ENCODE assay signal across 15 cellular contexts in the genomic region with DNA sequence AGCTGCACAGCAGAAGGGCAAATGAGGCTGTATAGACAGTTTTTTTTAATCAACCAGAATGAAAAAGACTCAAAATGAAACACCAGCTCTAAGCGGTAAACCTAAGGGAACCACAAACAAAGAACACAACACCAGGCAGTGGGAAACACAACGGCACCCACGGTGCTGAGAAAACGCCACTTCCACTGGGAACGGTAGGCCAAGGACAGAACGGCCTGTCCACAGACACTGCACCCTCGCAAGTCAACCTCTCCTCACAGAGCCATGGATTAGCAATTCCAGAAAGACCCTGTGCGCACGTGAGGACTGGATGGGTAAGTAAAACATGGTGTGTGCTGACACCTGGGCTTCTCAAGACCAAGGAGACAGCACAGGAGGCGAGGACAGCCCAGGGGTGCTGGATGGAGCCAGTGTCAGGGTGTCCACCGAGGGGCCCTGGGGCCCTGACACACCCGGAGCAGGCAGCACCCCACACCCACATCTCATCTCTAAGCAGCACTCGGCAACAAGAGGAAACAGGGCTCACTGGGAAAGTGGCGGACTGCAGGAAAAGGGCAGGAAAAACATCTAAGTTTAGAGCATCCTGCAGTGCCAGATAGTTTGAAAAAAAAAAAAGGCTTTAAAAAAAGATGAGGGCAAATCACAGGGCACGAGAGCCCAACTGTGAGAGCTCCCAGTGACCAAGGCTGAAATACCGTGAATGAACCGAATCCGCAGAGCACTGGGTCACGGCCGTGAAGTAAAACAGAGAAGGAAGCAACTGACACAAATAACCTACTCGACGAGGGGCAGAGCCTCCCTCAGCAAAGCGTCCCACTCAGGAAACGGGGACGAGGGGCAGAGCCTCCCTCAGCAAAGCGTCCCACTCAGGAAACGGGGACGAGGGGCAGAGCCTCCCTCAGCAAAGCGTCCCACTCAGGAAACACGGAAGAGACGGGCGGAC.
DNase-seq lines count a peak whose midpoint lies in the region; ATAC-seq, FAIRE-seq and TF ChIP-seq lines count a peak whose summit lies in the region.
"Had no signal": no experiment of that assay in that cellular context is flagged by ENCODE, and none has a peak within 500 bp of the region (broad histone marks: within the 10 kb centered on the region; RNA-seq: fewer than 3 reads in every experiment).

No MANE protein-coding gene starts in this region.

- TF ChIP-seq CTCF in bronchial epithelial cell (IDR thresholded peaks at IDR 0.05; ENCODE audit: insufficient read depth, low read length, severe bottlenecking) (no peak), HFFc6 (IDR thresholded peaks at IDR 0.05) (no peak)

- peak; percentile 46 to 49 for ATAC-seq in natural killer cell treated with Interleukin-12 subunit alpha and Interleukin-12 subunit beta and Interleukin-15 and Interleukin-18, amount 100 ng/mL, for 72 hours
- ATAC-seq: psoas muscle had no signal

- H3K27me3 Mint-ChIP-seq in IgD-negative memory B cell (no peaks in the 10 kb centered on the region), HFFc6 (ENCODE audit: insufficient read depth) (peaks cover 4% of the 10 kb centered on the region)
- peaks cover 7 to 9% of the 10 kb centered on the region in 2 donors for H3K27me3 Mint-ChIP-seq in natural killer cell treated with Interleukin-12 subunit alpha and Interleukin-12 subunit beta and Interleukin-15 and Interleukin-18, amount 100 ng/mL, for 72 hours

- H3K27me3 ChIP-seq in bronchial epithelial cell (ENCODE audit: control insufficient read depth, insufficient read depth, low read length) = no peaks in the 10 kb centered on the region
- H3K27me3 ChIP-seq: adrenal gland had no signal

- peak; percentile 23 for FAIRE-seq in bronchial epithelial cell (lab: Jason Lieb, UNC)
- FAIRE-seq: RCC 7860 had no signal

- no peak overlapping the region for H3K4me3 ChIP-seq in bronchial epithelial cell (ENCODE audit: low read depth, low read length)
- H3K4me3 ChIP-seq: adrenal gland, GM23248, psoas muscle had no signal

- no peaks in the 10 kb centered on the region for H3K36me3 Mint-ChIP-seq in IgD-negative memory B cell
- H3K36me3 Mint-ChIP-seq in natural killer cell treated with Interleukin-12 subunit alpha and Interleukin-12 subunit beta and Interleukin-15 and Interleukin-18, amount 100 ng/mL, for 72 hours = no peaks in the 10 kb centered on the region
- peaks cover 18% of the 10 kb centered on the region for H3K36me3 Mint-ChIP-seq in HFFc6 (ENCODE audit: low read depth)

- H3K4me1 Mint-ChIP-seq in IgD-negative memory B cell (peaks cover 23 to 30% (median 25%) of the 10 kb centered on the region in 3 donors), HFFc6 (ENCODE audit: low read depth) (peaks cover 70% of the 10 kb centered on the region)
- peaks cover 33 to 40% of the 10 kb centered on the region in 2 donors for H3K4me1 Mint-ChIP-seq in natural killer cell treated with Interleukin-12 subunit alpha and Interleukin-12 subunit beta and Interleukin-15 and Interleukin-18, amount 100 ng/mL, for 72 hours (ENCODE audit: low read depth in 2 of 2)

- peak overlapping the region; percentile 40 to 87 (median 56) for H3K4me3 Mint-ChIP-seq in IgD-negative memory B cell
- H3K4me3 Mint-ChIP-seq in natural killer cell treated with Interleukin-12 subunit alpha and Interleukin-12 subunit beta and Interleukin-15 and Interleukin-18, amount 100 ng/mL, for 72 hours = peak overlapping the region; percentile 74
- no peak overlapping the region for H3K4me3 Mint-ChIP-seq in HFFc6

- DNase-seq in CD1c-positive myeloid dendritic cell (ENCODE audit: extremely low spot score) = peak; percentile 16
- no peak for DNase-seq in bronchial epithelial cell (ENCODE audit: low read depth)
- no peak for DNase-seq in natural killer cell treated with Interleukin-12 subunit alpha and Interleukin-12 subunit beta and Interleukin-15 and Interleukin-18, amount 100 ng/mL, for 72 hours (ENCODE audit: low spot score)
- DNase-seq in germinal center (ENCODE audit: low spot score) = no peak
- DNase-seq in HFFc6 = no peak
- DNase-seq in iPS-NIHi11 (ENCODE audit: low spot score) = no peak
- no peak for DNase-seq in NCI-H2029 (lab: John Stamatoyannopoulos, UW)
- DNase-seq: activated CD4-positive, alpha-beta T cell treated with anti-CD3 and anti-CD28 coated beads, Interleukin-2, amount 50 U/mL, for 4 hours; adrenal gland; cortex of kidney; GM23248; NCI-H524 treated with DMSO at 0.1 percent for 48 hours; psoas muscle had no signal

- no peaks in the 10 kb centered on the region for H3K9me3 Mint-ChIP-seq in IgD-negative memory B cell
- no peaks in the 10 kb centered on the region for H3K9me3 Mint-ChIP-seq in natural killer cell treated with Interleukin-12 subunit alpha and Interleukin-12 subunit beta and Interleukin-15 and Interleukin-18, amount 100 ng/mL, for 72 hours
- no peaks in the 10 kb centered on the region for H3K9me3 Mint-ChIP-seq in HFFc6

- H3K27ac Mint-ChIP-seq in IgD-negative memory B cell = peak overlapping the region in 2 of 3 donors; percentile 46 to 91
- H3K27ac Mint-ChIP-seq in natural killer cell treated with Interleukin-12 subunit alpha and Interleukin-12 subunit beta and Interleukin-15 and Interleukin-18, amount 100 ng/mL, for 72 hours = no peak overlapping the region
- H3K27ac Mint-ChIP-seq in HFFc6 = no peak overlapping the region; the same call in 1 of the 2 replicates

- no peaks in the 10 kb centered on the region for H3K36me3 ChIP-seq in bronchial epithelial cell (ENCODE audit: control insufficient read depth, insufficient read depth, low read length)
- H3K36me3 ChIP-seq: adrenal gland had no signal

Comparison
In these comparisons a context has a peak if more than half of its experiments do, and no peak if none do; other contexts are left out.
1. H3K27ac Mint-ChIP-seq: peak in IgD-negative memory B cell (2 of 3); none in natural killer cell treated with Interleukin-12 subunit alpha and Interleukin-12 subunit beta and Interleukin-15 and Interleukin-18, amount 100 ng/mL, for 72 hours (0 of 2) and HFFc6 (single experiment).